In genomic region chr4:107950746-107951540, GRCh38 we compare ENCODE assay signal across 19 cellular contexts. TPM values are rescaled to one million over a fixed set of nuclear protein-coding genes. Genes with fewer than 3 reads are reported as not detected.
A peak's percentile ranks its signal among the peaks of the same experiment; 100 is the strongest.
DNase-seq lines count a peak whose midpoint lies in the region; TF ChIP-seq lines count a peak whose summit lies in the region.
"Had no signal": no experiment of that assay in that cellular context is flagged by ENCODE, and none has a peak within 500 bp of the region (broad histone marks: within the 10 kb centered on the region; RNA-seq: fewer than 3 reads in every experiment).

No MANE protein-coding gene starts in this region.

- H3K4me1 Mint-ChIP-seq in nephron progenitor cell = no peaks in the 10 kb centered on the region
- H3K4me1 Mint-ChIP-seq: CD4-positive, alpha-beta memory T cell had no signal

- peak overlapping the region; percentile 5 for H3K27ac Mint-ChIP-seq in nephron progenitor cell
- H3K27ac Mint-ChIP-seq: CD4-positive, alpha-beta memory T cell had no signal

- H3K4me3 ChIP-seq in SJSA1 = no peak overlapping the region
- H3K4me3 ChIP-seq: PC-9 had no signal

- peaks cover 13% of the 10 kb centered on the region; the same call in 1 of the 2 replicates for H3K4me1 ChIP-seq in SJSA1 (replicated peaks)
- H3K4me1 ChIP-seq: BE2C had no signal

- peaks cover 14% of the 10 kb centered on the region for H3K36me3 ChIP-seq in SJSA1

- peaks cover 11% of the 10 kb centered on the region for H3K9me3 Mint-ChIP-seq in nephron progenitor cell

- H3K27me3 ChIP-seq in SJSA1 (replicated peaks) = no peaks in the 10 kb centered on the region; the same call in 1 of the 2 replicates
- H3K27me3 ChIP-seq: BE2C had no signal

- no peak for TF ChIP-seq CTCF in nephron progenitor cell (IDR thresholded peaks at IDR 0.05)

- H3K4me3 Mint-ChIP-seq in nephron progenitor cell = no peak overlapping the region
- H3K4me3 Mint-ChIP-seq: CD4-positive, alpha-beta memory T cell had no signal

- H3K27me3 Mint-ChIP-seq in nephron progenitor cell (ENCODE audit: low read depth, poor library complexity) = peaks cover 5% of the 10 kb centered on the region

- H3K27ac ChIP-seq in SJSA1 (0 out of 2 replicates have a peak overlapping the region, but pooled peaks have one; percentile 14), epithelial cell of prostate (peak overlapping the region; percentile 56)
- H3K27ac ChIP-seq: KMS-11, PC-9 had no signal

- peak; percentile 22 for DNase-seq in AG20443 (ENCODE audit: low spot score)
- no peak for DNase-seq in SJSA1 (ENCODE audit: low read depth in 1 of 2, low spot score in 2 of 2)
- no peak for DNase-seq in epithelial cell of prostate (ENCODE audit: low read depth, low spot score)
- DNase-seq in nephron progenitor cell = no peak
- DNase-seq in NCI-H526 treated with DMSO at 0.1 percent for 48 hours (lab: John Stamatoyannopoulos, UW) = no peak
- DNase-seq in SKM-1 (lab: John Stamatoyannopoulos, UW; ENCODE audit: unreplicated experiment) = no peak
- DNase-seq in effector CD4-positive, alpha-beta T cell = no peak
- DNase-seq in nucleus accumbens (lab: John Stamatoyannopoulos, UW) = no peak
- DNase-seq: BE2C; Calu3; CD4-positive, alpha-beta memory T cell; DMS53; GOT3; NCI-H1092; NCI-H146; NCI-H2081; NCI-H774; PC-9 had no signal

- H3K9me3 ChIP-seq in SJSA1 (replicated peaks) = no peaks in the 10 kb centered on the region
- H3K9me3 ChIP-seq: BE2C had no signal

- H3K36me3 Mint-ChIP-seq in nephron progenitor cell (ENCODE audit: low read depth) = peaks cover 64% of the 10 kb centered on the region

RNA-seq across cellular contexts. Expression of gene CYP2U1, which starts 19.6 kb away (rescaled TPM):
- total RNA-seq in SJSA1 (2014; rRNA removed; shearing (Covaris generic)) = 9.3 and 10.4 TPM in 2 replicates

RNA-seq across cellular contexts. Expression of gene HADH, which starts 38.7 kb away (rescaled TPM):
- 7.8 and 13.0 TPM in 2 replicates for total RNA-seq in SJSA1 (2014; rRNA removed; shearing (Covaris generic))
